In the genomic region with DNA sequence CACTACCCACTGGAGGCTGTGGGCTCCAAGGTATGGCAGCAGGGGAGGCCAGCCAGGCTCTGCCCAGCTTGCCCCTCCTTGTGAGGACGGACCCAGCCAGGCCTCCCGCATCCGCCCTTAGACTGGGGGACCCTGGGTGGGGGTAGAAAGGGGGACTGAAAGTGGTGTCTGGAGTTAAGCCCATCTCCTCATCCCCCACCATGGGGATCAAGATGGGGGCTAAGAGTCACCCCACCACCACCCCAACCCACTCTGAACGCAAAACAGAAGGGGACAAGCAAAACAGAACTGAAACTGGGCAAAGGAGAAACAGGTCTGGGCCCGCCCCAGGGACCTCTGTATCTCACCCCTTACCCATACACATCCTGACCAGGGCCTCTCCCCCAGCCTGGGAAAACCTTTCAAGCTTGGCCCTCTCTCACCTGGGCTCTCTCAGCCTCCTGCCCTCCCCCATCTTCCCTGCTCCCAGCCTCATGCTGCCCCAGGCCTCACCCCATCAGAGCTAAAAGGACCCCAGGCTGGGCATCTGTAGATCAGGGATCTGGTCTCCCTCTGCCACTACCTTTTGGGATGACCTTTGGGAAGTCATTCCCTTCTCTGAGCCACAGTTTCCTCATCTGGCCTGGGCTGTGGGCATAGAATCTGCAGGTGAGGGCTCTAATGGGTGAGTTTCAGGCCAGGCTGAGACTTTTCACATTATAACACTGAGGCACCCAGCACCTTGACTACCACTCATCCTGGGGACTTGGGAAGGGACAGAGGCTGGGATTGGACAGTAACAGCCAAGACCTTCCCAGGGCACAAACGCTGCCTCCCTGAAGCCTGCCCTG, we compare ENCODE assay signal across 9 cellular contexts. TPM values are rescaled to one million over a fixed set of nuclear protein-coding genes. Genes with fewer than 3 reads are reported as not detected.
DNase-seq lines count a peak whose midpoint lies in the region; ATAC-seq, FAIRE-seq and TF ChIP-seq lines count a peak whose summit lies in the region.
"Had no signal": no experiment of that assay in that cellular context is flagged by ENCODE, and none has a peak within 500 bp of the region (broad histone marks: within the 10 kb centered on the region; RNA-seq: fewer than 3 reads in every experiment).

No MANE protein-coding gene starts in this region.

- POLR2A ChIA-PET in A549 (lab: Yijun Ruan, JAX) = no interaction called here

- peaks cover 38% of the 10 kb centered on the region for H3K27me3 Mint-ChIP-seq in dendritic cell treated with granulocyte-macrophage colony-stimulating factor and Interleukin-4, amounts not matched to agents 40 ng/mL and 50 ng/mL, for 4 days

- intact Hi-C loops in dendritic cell treated with granulocyte-macrophage colony-stimulating factor and Interleukin-4, amounts not matched to agents 40 ng/mL and 50 ng/mL, for 4 days (cut with micrococcal nuclease) = no loop called here

- H3K36me3 Mint-ChIP-seq in dendritic cell treated with granulocyte-macrophage colony-stimulating factor and Interleukin-4, amounts not matched to agents 40 ng/mL and 50 ng/mL, for 4 days (ENCODE audit: low read depth) = no peaks in the 10 kb centered on the region

- H3K9me3 Mint-ChIP-seq in dendritic cell treated with granulocyte-macrophage colony-stimulating factor and Interleukin-4, amounts not matched to agents 40 ng/mL and 50 ng/mL, for 4 days = no peaks in the 10 kb centered on the region

- H3K36me3 ChIP-seq in KOPT-K1 (ENCODE audit: insufficient read depth, low read length) = no peaks in the 10 kb centered on the region

- H3K4me1 ChIP-seq in A549 = peaks cover 22% of the 10 kb centered on the region

- H3K27ac ChIP-seq in A549 (peak overlapping the region; percentile 50 to 80; a peak in 5 of 6 replicates), KOPT-K1 (ENCODE audit: low read depth, low read length, poor library complexity, severe bottlenecking) (peak overlapping the region; percentile 99)

- peak overlapping the region; percentile 61 for H3K27ac Mint-ChIP-seq in dendritic cell treated with granulocyte-macrophage colony-stimulating factor and Interleukin-4, amounts not matched to agents 40 ng/mL and 50 ng/mL, for 4 days

- 94% methylated on average over 3 of the region's 6 CpGs for WGBS in A549 (ENCODE audit: missing lambda C conversion rate)

- no peak overlapping the region for H3K4me3 ChIP-seq in A549

- DNase-seq in A549 (ENCODE audit: low read depth in 1 of 2, low spot score in 1 of 2) (no peak), GM18507 (ENCODE audit: extremely low spot score, insufficient read length, low read depth) (no peak), NCI-H2196 (lab: John Stamatoyannopoulos, UW; ENCODE audit: unreplicated experiment) (no peak), NCI-H1694 (lab: John Stamatoyannopoulos, UW) (no peak), SKM-1 (lab: John Stamatoyannopoulos, UW; ENCODE audit: unreplicated experiment) (no peak)

- H3K4me1 Mint-ChIP-seq in dendritic cell treated with granulocyte-macrophage colony-stimulating factor and Interleukin-4, amounts not matched to agents 40 ng/mL and 50 ng/mL, for 4 days (ENCODE audit: low read depth) = peaks cover 74% of the 10 kb centered on the region

- CTCF ChIA-PET in A549 (lab: Yijun Ruan, JAX) = interaction anchor here (0.8 to 1.1 kb wide), 2 partner anchors 25 to 42 kb away, joined by 3 to 4 read pairs; no protein-coding TSS in a partner anchor

- H3K9me3 ChIP-seq in A549 = no peaks in the 10 kb centered on the region
- H3K9me3 ChIP-seq in KOPT-K1 (ENCODE audit: insufficient read depth, low read length, poor library complexity, severe bottlenecking) = no peaks in the 10 kb centered on the region

- no peak for TF ChIP-seq CTCF in A549 (IDR thresholded peaks at IDR 0.05)

- FAIRE-seq in A549 (lab: Jason Lieb, UNC) (no peak), GM18507 (lab: Jason Lieb, UNC) (peak; percentile 97)
- FAIRE-seq: D721Med had no signal

- TF ChIP-seq EP300 in A549 (IDR thresholded peaks at IDR 0.05) = no peak

- ATAC-seq in A549 (peak in 1 of 2 experiments; percentile 16; a peak in 1 of 6 replicates), HG03159 (IDR thresholded peaks at IDR 0.05; ENCODE audit: unreplicated experiment) (no peak)

- H3K4me2 ChIP-seq in A549 = peak overlapping the region; percentile 61

- TF ChIP-seq RAD21 in A549 (conservative IDR thresholded peaks at IDR 0.05 in 1 of 2, IDR thresholded peaks at IDR 0.05 in 1 of 2) = no peak

- peak overlapping the region; percentile 13 for H3K4me3 Mint-ChIP-seq in dendritic cell treated with granulocyte-macrophage colony-stimulating factor and Interleukin-4, amounts not matched to agents 40 ng/mL and 50 ng/mL, for 4 days

- TF ChIP-seq POLR2A in A549 (IDR thresholded peaks at IDR 0.05; ENCODE audit: low read length) = no peak

TF ChIP-seq in A549, 52 proteins besides CTCF, POLR2A, EP300 and RAD21:
- TF ChIP-seq JUN (IDR thresholded peaks at IDR 0.05) (no peak), NR3C1 (IDR thresholded peaks at IDR 0.05) (no peak), KDM1A (IDR thresholded peaks at IDR 0.05; ENCODE audit: low read depth) (no peak), RCOR1 (IDR thresholded peaks at IDR 0.05; ENCODE audit: low read depth, low read length) (no peak), CBX2 (IDR thresholded peaks at IDR 0.05; ENCODE audit: borderline replicate concordance, low read depth) (no peak), GATA3 (IDR thresholded peaks at IDR 0.05; ENCODE audit: borderline replicate concordance) (no peak), HDAC2 (IDR thresholded peaks at IDR 0.05) (no peak), FOSL2 (IDR thresholded peaks at IDR 0.05) (no peak), FOSL2 (CRISPR knock-in tag; IDR thresholded peaks at IDR 0.05) (no peak), ZC3H11A (IDR thresholded peaks at IDR 0.05) (no peak), HOXA7 (CRISPR knock-in tag; IDR thresholded peaks at IDR 0.05) (no peak), ZNF302 (CRISPR knock-in tag; IDR thresholded peaks at IDR 0.05) (no peak)
- TF ChIP-seq, protein P1, sequence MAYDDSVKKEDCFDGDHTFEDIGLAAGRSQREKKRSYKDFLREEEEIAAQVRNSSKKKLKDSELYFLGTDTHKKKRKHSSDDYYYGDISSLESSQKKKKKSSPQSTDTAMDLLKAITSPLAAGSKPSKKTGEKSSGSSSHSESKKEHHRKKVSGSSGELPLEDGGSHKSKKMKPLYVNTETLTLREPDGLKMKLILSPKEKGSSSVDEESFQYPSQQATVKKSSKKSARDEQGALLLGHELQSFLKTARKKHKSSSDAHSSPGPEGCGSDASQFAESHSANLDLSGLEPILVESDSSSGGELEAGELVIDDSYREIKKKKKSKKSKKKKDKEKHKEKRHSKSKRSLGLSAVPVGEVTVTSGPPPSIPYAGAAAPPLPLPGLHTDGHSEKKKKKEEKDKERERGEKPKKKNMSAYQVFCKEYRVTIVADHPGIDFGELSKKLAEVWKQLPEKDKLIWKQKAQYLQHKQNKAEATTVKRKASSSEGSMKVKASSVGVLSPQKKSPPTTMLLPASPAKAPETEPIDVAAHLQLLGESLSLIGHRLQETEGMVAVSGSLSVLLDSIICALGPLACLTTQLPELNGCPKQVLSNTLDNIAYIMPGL (CRISPR knock-in tag; IDR thresholded peaks at IDR 0.05; ENCODE audit: borderline replicate concordance) = no peak

RNA-seq across cellular contexts. Expression of a gene that starts 30.0 kb away (rescaled TPM):
- polyA plus RNA-seq in A549 (2011; rRNA removed) = not detected in 2 replicates
- polyA plus RNA-seq in A549 (2012; cell fraction: cytosol; rRNA removed) = not detected in 2 replicates
- polyA plus RNA-seq in A549 (2012; cell fraction: nucleus; rRNA removed) = not detected in 2 replicates
- polyA plus RNA-seq in A549 (2017; fragmentation: RNase III; extraction: RNeasy Plus Mini Kit Qiagen cat#74134 plus additional on column Dnase treatment) = 0.06 TPM in 1 of 3 replicates, not detected in the others
- not detected in 2 replicates for polyA minus RNA-seq in A549 (2011; rRNA and poly(A)+ RNA removed)

RNA-seq across cellular contexts. Expression of a gene that starts 36.3 kb away (rescaled TPM):
- polyA plus RNA-seq in A549 (2011; rRNA removed) (0.44 and 0.63 TPM in 2 replicates), A549 (2017; fragmentation: RNase III; extraction: RNeasy Plus Mini Kit Qiagen cat#74134 plus additional on column Dnase treatment) (1.2 to 1.7 TPM (median 1.7 TPM) in 3 replicates)
- polyA plus RNA-seq in A549 (2012; cell fraction: cytosol; rRNA removed) = 0.48 and 1.1 TPM in 2 replicates
- polyA plus RNA-seq in A549 (2012; cell fraction: nucleus; rRNA removed) = 3.1 and 4.8 TPM in 2 replicates
- polyA minus RNA-seq in A549 (2011; rRNA and poly(A)+ RNA removed) = 0.66 and 1.4 TPM in 2 replicates
